ENCODE assay signal across 8 cellular contexts in genomic region chr15:57861039-57861638, GRCh38.
DNase-seq lines count a peak whose midpoint lies in the region; ATAC-seq and TF ChIP-seq lines count a peak whose summit lies in the region.

No MANE protein-coding gene starts in this region.

- no peak overlapping the region for H3K27ac ChIP-seq in heart right ventricle

- H3K36me3 Mint-ChIP-seq in activated T-helper 1 cell treated with anti-CD3 and anti-CD28 coated beads, Interleukin-12 subunit alpha, Interleukin-12 subunit beta, Interleukin-2, Interleukin-4 antibody, amounts not matched to agents 30 ng/mL and 10 ng/mL and 1 ng/mL, durations not matched to agents 14 hours and 24 hours and 36 hours (ENCODE audit: low read depth) = no peaks in the 10 kb centered on the region
- H3K36me3 Mint-ChIP-seq in activated T-helper 2 cell treated with anti-CD3 and anti-CD28 coated beads, Interferon-gamma antibody, Interleukin-2, Interleukin-4, amounts not matched to agents 10 μg/mL and 5 μg/mL and 100 μg/mL, durations not matched to agents 14 hours and 24 hours and 36 hours (ENCODE audit: low read depth) = no peaks in the 10 kb centered on the region

- no peak overlapping the region for H3K4me3 Mint-ChIP-seq in activated T-helper 1 cell treated with anti-CD3 and anti-CD28 coated beads, Interleukin-12 subunit alpha, Interleukin-12 subunit beta, Interleukin-2, Interleukin-4 antibody, amounts not matched to agents 30 ng/mL and 10 ng/mL and 1 ng/mL, durations not matched to agents 14 hours and 24 hours and 36 hours
- H3K4me3 Mint-ChIP-seq in activated T-helper 2 cell treated with anti-CD3 and anti-CD28 coated beads, Interferon-gamma antibody, Interleukin-2, Interleukin-4, amounts not matched to agents 10 μg/mL and 5 μg/mL and 100 μg/mL, durations not matched to agents 14 hours and 24 hours and 36 hours (ENCODE audit: low read depth) = no peak overlapping the region

- no peaks in the 10 kb centered on the region for H3K9me3 Mint-ChIP-seq in activated T-helper 1 cell treated with anti-CD3 and anti-CD28 coated beads, Interleukin-12 subunit alpha, Interleukin-12 subunit beta, Interleukin-2, Interleukin-4 antibody, amounts not matched to agents 30 ng/mL and 10 ng/mL and 1 ng/mL, durations not matched to agents 14 hours and 24 hours and 36 hours
- no peaks in the 10 kb centered on the region for H3K9me3 Mint-ChIP-seq in activated T-helper 2 cell treated with anti-CD3 and anti-CD28 coated beads, Interferon-gamma antibody, Interleukin-2, Interleukin-4, amounts not matched to agents 10 μg/mL and 5 μg/mL and 100 μg/mL, durations not matched to agents 14 hours and 24 hours and 36 hours

- H3K27me3 Mint-ChIP-seq in activated T-helper 1 cell treated with anti-CD3 and anti-CD28 coated beads, Interleukin-12 subunit alpha, Interleukin-12 subunit beta, Interleukin-2, Interleukin-4 antibody, amounts not matched to agents 30 ng/mL and 10 ng/mL and 1 ng/mL, durations not matched to agents 14 hours and 24 hours and 36 hours (ENCODE audit: insufficient read depth) = peaks cover 18% of the 10 kb centered on the region
- peaks cover 46% of the 10 kb centered on the region for H3K27me3 Mint-ChIP-seq in activated T-helper 2 cell treated with anti-CD3 and anti-CD28 coated beads, Interferon-gamma antibody, Interleukin-2, Interleukin-4, amounts not matched to agents 10 μg/mL and 5 μg/mL and 100 μg/mL, durations not matched to agents 14 hours and 24 hours and 36 hours (ENCODE audit: low read depth)

- H3K4me1 Mint-ChIP-seq in activated T-helper 1 cell treated with anti-CD3 and anti-CD28 coated beads, Interleukin-12 subunit alpha, Interleukin-12 subunit beta, Interleukin-2, Interleukin-4 antibody, amounts not matched to agents 30 ng/mL and 10 ng/mL and 1 ng/mL, durations not matched to agents 14 hours and 24 hours and 36 hours (ENCODE audit: low read depth) = peaks cover 26% of the 10 kb centered on the region
- H3K4me1 Mint-ChIP-seq in activated T-helper 2 cell treated with anti-CD3 and anti-CD28 coated beads, Interferon-gamma antibody, Interleukin-2, Interleukin-4, amounts not matched to agents 10 μg/mL and 5 μg/mL and 100 μg/mL, durations not matched to agents 14 hours and 24 hours and 36 hours (ENCODE audit: low read depth) = peaks cover 6% of the 10 kb centered on the region

- H3K9me3 ChIP-seq in BE2C (no peaks in the 10 kb centered on the region), heart right ventricle (peaks cover 0 to 8% (median 0%) of the 10 kb centered on the region in 11 donors)

- H3K4me3 ChIP-seq in BE2C (ENCODE audit: low read depth, low read length) (no peak overlapping the region), GM12875 (ENCODE audit: low read depth, low read length) (no peak overlapping the region), heart right ventricle (no peak overlapping the region)

- no peaks in the 10 kb centered on the region for H3K4me1 ChIP-seq in BE2C
- H3K4me1 ChIP-seq in heart right ventricle = peaks cover 0 to 9% (median 6%) of the 10 kb centered on the region in 9 donors

- H3K27me3 ChIP-seq in BE2C (no peaks in the 10 kb centered on the region), heart right ventricle (no peaks in the 10 kb centered on the region)

- TF ChIP-seq CTCF in BE2C (IDR thresholded peaks at IDR 0.05; ENCODE audit: low read depth, low read length) (peak; percentile 88), GM12875 (IDR thresholded peaks at IDR 0.05; ENCODE audit: borderline replicate concordance, insufficient read depth, low read depth, low read length) (peak; percentile 56; the same call in 1 of the 2 replicates), heart right ventricle (IDR thresholded peaks at IDR 0.05) (peak; percentile 76 to 91 (median 85))

- intact Hi-C loops in activated T-helper 1 cell treated with anti-CD3 and anti-CD28 coated beads, Interleukin-12 subunit alpha, Interleukin-12 subunit beta, Interleukin-2, Interleukin-4 antibody, amounts not matched to agents 30 ng/mL and 10 ng/mL and 1 ng/mL, durations not matched to agents 14 hours and 24 hours and 36 hours (cut with micrococcal nuclease) = loop anchor here (1.0 to 2.0 kb wide), 4 partner anchors 110 to 300 kb away; no protein-coding TSS in a partner anchor
- intact Hi-C loops in heart right ventricle (cut with DNase I) = loop anchor here (2.0 to 10.0 kb wide), 13 partner anchors 96 to 324 kb away; partner anchors contain the start of gene ALDH1A2 (in 1 of the 10)
- intact Hi-C loops in activated T-helper 2 cell treated with anti-CD3 and anti-CD28 coated beads, Interferon-gamma antibody, Interleukin-2, Interleukin-4, amounts not matched to agents 10 μg/mL and 5 μg/mL and 100 μg/mL, durations not matched to agents 14 hours and 24 hours and 36 hours (cut with micrococcal nuclease) = loop anchor here (2.0 to 5.0 kb wide), 3 partner anchors 112 to 302 kb away; no protein-coding TSS in a partner anchor

- peak; percentile 46 for DNase-seq in BE2C
- DNase-seq in NCI-H2227 treated with DMSO at 0.1 percent for 48 hours (lab: John Stamatoyannopoulos, UW) = peak; percentile 31
- peak; percentile 17 for DNase-seq in activated T-helper 1 cell treated with anti-CD3 and anti-CD28 coated beads, Interleukin-12 subunit alpha, Interleukin-12 subunit beta, Interleukin-2, Interleukin-4 antibody, amounts not matched to agents 30 ng/mL and 10 ng/mL and 1 ng/mL, durations not matched to agents 14 hours and 24 hours and 36 hours (ENCODE audit: low spot score)
- peak in 1 of 2 donors; percentile 36 for DNase-seq in heart right ventricle
- DNase-seq in retina = peak; percentile 40
- no peak for DNase-seq in GF-D8 (lab: John Stamatoyannopoulos, UW)
- no peak for DNase-seq in activated T-helper 2 cell treated with anti-CD3 and anti-CD28 coated beads, Interferon-gamma antibody, Interleukin-2, Interleukin-4, amounts not matched to agents 10 μg/mL and 5 μg/mL and 100 μg/mL, durations not matched to agents 14 hours and 24 hours and 36 hours (ENCODE audit: low spot score)

- no peak overlapping the region for H3K27ac Mint-ChIP-seq in activated T-helper 1 cell treated with anti-CD3 and anti-CD28 coated beads, Interleukin-12 subunit alpha, Interleukin-12 subunit beta, Interleukin-2, Interleukin-4 antibody, amounts not matched to agents 30 ng/mL and 10 ng/mL and 1 ng/mL, durations not matched to agents 14 hours and 24 hours and 36 hours
- H3K27ac Mint-ChIP-seq in activated T-helper 2 cell treated with anti-CD3 and anti-CD28 coated beads, Interferon-gamma antibody, Interleukin-2, Interleukin-4, amounts not matched to agents 10 μg/mL and 5 μg/mL and 100 μg/mL, durations not matched to agents 14 hours and 24 hours and 36 hours = no peak overlapping the region

- 26 to 27% methylated on average over 6 of the region's 6 CpGs for WGBS in heart right ventricle, 2 donors

- peak in 6 of 8 donors; percentile 31 to 57 (median 48) for ATAC-seq in heart right ventricle

- H3K36me3 ChIP-seq in BE2C (no peaks in the 10 kb centered on the region), heart right ventricle (no peaks in the 10 kb centered on the region)

Comparison
In these comparisons a context has a peak if more than half of its experiments do, and no peak if none do; other contexts are left out.
1. DNase-seq: peak in BE2C (single experiment), NCI-H2227 treated with DMSO at 0.1 percent for 48 hours (single experiment), activated T-helper 1 cell treated with anti-CD3 and anti-CD28 coated beads, Interleukin-12 subunit alpha, Interleukin-12 subunit beta, Interleukin-2, Interleukin-4 antibody, amounts not matched to agents 30 ng/mL and 10 ng/mL and 1 ng/mL, durations not matched to agents 14 hours and 24 hours and 36 hours (single experiment) and retina (single experiment); none in GF-D8 (single experiment) and activated T-helper 2 cell treated with anti-CD3 and anti-CD28 coated beads, Interferon-gamma antibody, Interleukin-2, Interleukin-4, amounts not matched to agents 10 μg/mL and 5 μg/mL and 100 μg/mL, durations not matched to agents 14 hours and 24 hours and 36 hours (single experiment).
2. Peak in every context shown above with its lines, with median percentiles within 50 percentile points of each other: CTCF ChIP-seq.